Comparison of ENCODE assay signal across 9 cellular contexts in the genomic region with DNA sequence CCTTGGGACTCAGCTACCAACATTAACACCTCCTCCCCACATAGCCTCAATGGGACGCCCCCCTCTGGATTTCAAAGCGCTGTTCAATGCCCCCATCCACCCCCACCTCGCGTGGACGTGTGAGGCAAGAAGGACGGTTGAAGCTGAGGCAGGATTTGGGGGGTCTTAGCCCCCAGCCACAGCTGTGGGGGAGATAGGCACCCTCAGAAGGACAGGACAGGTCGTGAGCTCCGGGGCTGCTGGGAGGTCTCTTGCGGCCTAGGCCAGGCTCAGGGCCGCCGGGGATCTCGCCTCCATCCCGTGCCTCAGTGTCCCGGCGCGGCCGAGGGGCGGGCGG. TPM values are rescaled to one million over a fixed set of nuclear protein-coding genes. Genes with fewer than 3 reads are reported as not detected.
DNase-seq lines count a peak whose midpoint lies in the region; ATAC-seq and TF ChIP-seq lines count a peak whose summit lies in the region.
"Had no signal": no experiment of that assay in that cellular context is flagged by ENCODE, and none has a peak within 500 bp of the region (broad histone marks: within the 10 kb centered on the region; RNA-seq: fewer than 3 reads in every experiment).

No MANE protein-coding gene starts in this region.

- no peaks in the 10 kb centered on the region for H3K27me3 ChIP-seq in naive thymus-derived CD4-positive, alpha-beta T cell (ENCODE audit: control insufficient read depth in 2 of 2, insufficient read depth in 2 of 2, low read length in 2 of 2)

- H3K4me3 Mint-ChIP-seq in naive thymus-derived CD4-positive, alpha-beta T cell = peak overlapping the region; percentile 74 to 93 (median 83)

- CTCF ChIA-PET in naive thymus-derived CD4-positive, alpha-beta T cell (lab: Charles Lee) = interaction anchor here (0.6 to 3.0 kb wide), 22 partner anchors 11 to 274 kb away, joined by 3 to 90 read pairs (median 4); partner anchors contain the start of genes AAAS, IGFBP6, MYG1 and ZNF740

- no peaks in the 10 kb centered on the region for H3K36me3 ChIP-seq in naive thymus-derived CD4-positive, alpha-beta T cell (ENCODE audit: control insufficient read depth in 2 of 3, insufficient read depth in 3 of 3, low read length in 3 of 3)

- H3K27ac ChIP-seq in 22Rv1 = peak overlapping the region; percentile 46
- H3K27ac ChIP-seq in naive thymus-derived CD4-positive, alpha-beta T cell (ENCODE audit: low read depth, low read length) = peak overlapping the region; percentile 57

- H3K27me3 Mint-ChIP-seq in naive thymus-derived CD4-positive, alpha-beta T cell = peaks cover 0 to 16% (median 0%) of the 10 kb centered on the region in 5 donors

- ATAC-seq in HG03442 (IDR thresholded peaks at IDR 0.05; ENCODE audit: unreplicated experiment) = peak; percentile 4
- ATAC-seq in naive thymus-derived CD4-positive, alpha-beta T cell = no peak
- ATAC-seq in HG02981 (IDR thresholded peaks at IDR 0.05; ENCODE audit: unreplicated experiment) = no peak

- intact Hi-C loops in naive thymus-derived CD4-positive, alpha-beta T cell (cut with micrococcal nuclease) = loop anchor here (2.0 kb wide), 2 partner anchors 46 to 76 kb away; partner anchors contain the start of gene MYG1 (in 1 of the 2)

- TF ChIP-seq CTCF in 22Rv1 (IDR thresholded peaks at IDR 0.05) (no peak), cardiac fibroblast (IDR thresholded peaks at IDR 0.05; ENCODE audit: low read depth, low read length) (no peak)

- H3K9me3 Mint-ChIP-seq in naive thymus-derived CD4-positive, alpha-beta T cell = no peaks in the 10 kb centered on the region

- peaks cover 0 to 10% of the 10 kb centered on the region in 2 donors for H3K4me1 ChIP-seq in naive thymus-derived CD4-positive, alpha-beta T cell (ENCODE audit: control insufficient read depth in 2 of 2, insufficient read depth in 2 of 2, low read length in 2 of 2)

- no peaks in the 10 kb centered on the region for H3K36me3 Mint-ChIP-seq in naive thymus-derived CD4-positive, alpha-beta T cell

- H3K4me1 Mint-ChIP-seq in naive thymus-derived CD4-positive, alpha-beta T cell = peaks cover 11 to 25% (median 17%) of the 10 kb centered on the region in 7 donors

- POLR2A ChIA-PET in naive thymus-derived CD4-positive, alpha-beta T cell (lab: Charles Lee) = interaction anchor here (0.6 to 3.1 kb wide), 9 partner anchors 13 to 185 kb away, joined by 3 to 52 read pairs (median 5); partner anchors contain the start of gene AAAS

- H3K4me3 ChIP-seq in cardiac fibroblast (replicated peaks in 1 of 2; ENCODE audit: low read depth in 2 of 2, low read length in 2 of 2) = peak overlapping the region; percentile 43 to 60
- H3K4me3 ChIP-seq in naive thymus-derived CD4-positive, alpha-beta T cell (ENCODE audit: low read length) = peak overlapping the region; percentile 23

- no peaks in the 10 kb centered on the region for H3K9me3 ChIP-seq in naive thymus-derived CD4-positive, alpha-beta T cell (ENCODE audit: control insufficient read depth in 2 of 3, low read length in 3 of 3)

- H3K27ac Mint-ChIP-seq in naive thymus-derived CD4-positive, alpha-beta T cell = peak overlapping the region; percentile 5 to 91 (median 81)

- no peak for DNase-seq in cardiac fibroblast (ENCODE audit: low read depth in 2 of 2)
- no peak for DNase-seq in naive thymus-derived CD4-positive, alpha-beta T cell
- no peak for DNase-seq in 8988T
- no peak for DNase-seq in SW480 (ENCODE audit: low spot score)
- DNase-seq in NCI-H2081 (lab: John Stamatoyannopoulos, UW) = no peak

RNA-seq across cellular contexts. Expression of gene SP7, which starts 8.3 kb away (rescaled TPM):
- total RNA-seq in naive thymus-derived CD4-positive, alpha-beta T cell = not detected
- polyA plus RNA-seq in naive thymus-derived CD4-positive, alpha-beta T cell = under 1 TPM; 0.13 to 0.18 TPM
- total RNA-seq: LHCN-M2 had no signal

RNA-seq across cellular contexts. Expression of gene AAAS, which starts 23.0 kb away (rescaled TPM):
- total RNA-seq in naive thymus-derived CD4-positive, alpha-beta T cell = 10 to 100 TPM; 35.4 to 73.5 (median 69.0) TPM
- 10 to 100 TPM; 45.9 to 58.2 TPM for polyA plus RNA-seq in naive thymus-derived CD4-positive, alpha-beta T cell

RNA-seq across cellular contexts. Expression of gene SP1, which starts 35.5 kb away (rescaled TPM):
- total RNA-seq in naive thymus-derived CD4-positive, alpha-beta T cell = 100 to 1,000 TPM in 2 of 5 experiments, 10 to 100 TPM in 3; 62.7 to 103 (median 79.6) TPM
- 10 to 100 TPM; 10.2 to 13.6 TPM for polyA plus RNA-seq in naive thymus-derived CD4-positive, alpha-beta T cell

RNA-seq across cellular contexts. Expression of gene MYG1, which starts 45.0 kb away (rescaled TPM):
- total RNA-seq in naive thymus-derived CD4-positive, alpha-beta T cell = 10 to 100 TPM; 38.9 to 55.9 (median 49.2) TPM
- 10 to 100 TPM; 69.6 to 75.1 TPM for polyA plus RNA-seq in naive thymus-derived CD4-positive, alpha-beta T cell

RNA-seq across cellular contexts. Expression of gene PFDN5, which starts 49.1 kb away (rescaled TPM):
- 100 to 1,000 TPM; 323 to 785 (median 692) TPM for total RNA-seq in naive thymus-derived CD4-positive, alpha-beta T cell
- polyA plus RNA-seq in naive thymus-derived CD4-positive, alpha-beta T cell = 1,000 to 10,000 TPM; 1,766 to 1,956 TPM
